6 cellular contexts compared by ENCODE assay signal in genomic region chr19:40392894-40393517, GRCh38. TPM values are rescaled to one million over a fixed set of nuclear protein-coding genes. Genes with fewer than 3 reads are reported as not detected.
DNase-seq lines count a peak whose midpoint lies in the region; ATAC-seq, FAIRE-seq and TF ChIP-seq lines count a peak whose summit lies in the region.
"Had no signal": no experiment of that assay in that cellular context is flagged by ENCODE, and none has a peak within 500 bp of the region (broad histone marks: within the 10 kb centered on the region; RNA-seq: fewer than 3 reads in every experiment).

No MANE protein-coding gene starts in this region.

- ATAC-seq in stimulated activated effector memory CD8-positive, alpha-beta T cell treated with anti-CD3 and anti-CD28 coated beads, Interleukin-12 subunit alpha, Interleukin-12 subunit beta, amount 100 ng/mL, for 72 hours: peak; percentile 29
- ATAC-seq: natural killer cell had no signal

- DNase-seq in HT1080 (ENCODE audit: low read depth) (peak; percentile 20), bronchial epithelial cell (ENCODE audit: low read depth) (peak; percentile 57), NCI-H187 treated with DMSO at 0.1 percent for 48 hours (lab: John Stamatoyannopoulos, UW) (no peak), osteocyte (ENCODE audit: extremely low spot score, unreplicated experiment) (no peak)
- DNase-seq in stimulated activated effector memory CD8-positive, alpha-beta T cell treated with anti-CD3 and anti-CD28 coated beads, Interleukin-12 subunit alpha, Interleukin-12 subunit beta, amount 100 ng/mL, for 72 hours (ENCODE audit: low spot score in 2 of 2): no peak
- DNase-seq: natural killer cell had no signal

- no peaks in the 10 kb centered on the region for H3K27me3 Mint-ChIP-seq in osteocyte (ENCODE audit: unreplicated experiment)

- H3K4me3 Mint-ChIP-seq in stimulated activated effector memory CD8-positive, alpha-beta T cell treated with anti-CD3 and anti-CD28 coated beads, Interleukin-12 subunit alpha, Interleukin-12 subunit beta, amount 100 ng/mL, for 72 hours: no peak overlapping the region
- no peak overlapping the region for H3K4me3 Mint-ChIP-seq in osteocyte (ENCODE audit: unreplicated experiment)
- H3K4me3 Mint-ChIP-seq: natural killer cell had no signal

- H3K36me3 ChIP-seq in bronchial epithelial cell (ENCODE audit: control insufficient read depth, insufficient read depth, low read length): no peaks in the 10 kb centered on the region

- no peak overlapping the region for H3K4me3 ChIP-seq in bronchial epithelial cell (ENCODE audit: low read depth, low read length)

- H3K4me1 Mint-ChIP-seq in stimulated activated effector memory CD8-positive, alpha-beta T cell treated with anti-CD3 and anti-CD28 coated beads, Interleukin-12 subunit alpha, Interleukin-12 subunit beta, amount 100 ng/mL, for 72 hours: no peaks in the 10 kb centered on the region
- no peaks in the 10 kb centered on the region for H3K4me1 Mint-ChIP-seq in osteocyte (ENCODE audit: unreplicated experiment)
- H3K4me1 Mint-ChIP-seq: natural killer cell had no signal

- H3K27ac Mint-ChIP-seq in stimulated activated effector memory CD8-positive, alpha-beta T cell treated with anti-CD3 and anti-CD28 coated beads, Interleukin-12 subunit alpha, Interleukin-12 subunit beta, amount 100 ng/mL, for 72 hours: peak overlapping the region; percentile 4
- no peak overlapping the region for H3K27ac Mint-ChIP-seq in osteocyte (ENCODE audit: unreplicated experiment)

- FAIRE-seq in bronchial epithelial cell (lab: Jason Lieb, UNC): no peak

- H3K36me3 Mint-ChIP-seq in stimulated activated effector memory CD8-positive, alpha-beta T cell treated with anti-CD3 and anti-CD28 coated beads, Interleukin-12 subunit alpha, Interleukin-12 subunit beta, amount 100 ng/mL, for 72 hours: no peaks in the 10 kb centered on the region
- H3K36me3 Mint-ChIP-seq in osteocyte (ENCODE audit: unreplicated experiment): peaks cover 5% of the 10 kb centered on the region
- H3K36me3 Mint-ChIP-seq: natural killer cell had no signal

- H3K27me3 ChIP-seq in bronchial epithelial cell (ENCODE audit: control insufficient read depth, insufficient read depth, low read length): peaks cover 1% of the 10 kb centered on the region

- H3K9me3 Mint-ChIP-seq in stimulated activated effector memory CD8-positive, alpha-beta T cell treated with anti-CD3 and anti-CD28 coated beads, Interleukin-12 subunit alpha, Interleukin-12 subunit beta, amount 100 ng/mL, for 72 hours: no peaks in the 10 kb centered on the region
- H3K9me3 Mint-ChIP-seq in osteocyte (ENCODE audit: unreplicated experiment): no peaks in the 10 kb centered on the region
- H3K9me3 Mint-ChIP-seq: natural killer cell had no signal

- peak; percentile 87 for TF ChIP-seq CTCF in bronchial epithelial cell (IDR thresholded peaks at IDR 0.05; ENCODE audit: insufficient read depth, low read length, severe bottlenecking)
- TF ChIP-seq CTCF in osteocyte (IDR thresholded peaks at IDR 0.05): no peak

RNA-seq across cellular contexts. Expression of gene HIPK4, which starts 3.0 kb away (rescaled TPM):
- total RNA-seq in HT1080 (2014; rRNA removed; shearing (Covaris generic)): not detected in 2 replicates
- polyA plus RNA-seq in HT1080 (2015; cell fraction: cytosol; rRNA removed): not detected in 2 replicates
- not detected in 2 replicates for polyA plus RNA-seq in HT1080 (2015; cell fraction: nucleus; rRNA removed)
- total RNA-seq in bronchial epithelial cell (0.26 TPM in 1 of 2 replicates, not detected in the other), osteocyte (0.21 and 0.29 TPM in 2 replicates)

RNA-seq across cellular contexts. Expression of gene PRX, which starts 20.2 kb away (rescaled TPM):
- total RNA-seq in HT1080 (2014; rRNA removed; shearing (Covaris generic)): not detected in 2 replicates
- not detected in 2 replicates for polyA plus RNA-seq in HT1080 (2015; cell fraction: cytosol; rRNA removed)
- not detected in 2 replicates for polyA plus RNA-seq in HT1080 (2015; cell fraction: nucleus; rRNA removed)
- 1.4 and 1.8 TPM in 2 replicates for total RNA-seq in bronchial epithelial cell
- 5.0 and 5.7 TPM in 2 replicates for total RNA-seq in osteocyte

RNA-seq across cellular contexts. Expression of gene SERTAD1, which starts 32.8 kb away (rescaled TPM):
- 9.9 and 13.6 TPM in 2 replicates for total RNA-seq in HT1080 (2014; rRNA removed; shearing (Covaris generic))
- polyA plus RNA-seq in HT1080 (2015; cell fraction: cytosol; rRNA removed): 10.2 and 12.1 TPM in 2 replicates
- 6.2 and 7.7 TPM in 2 replicates for polyA plus RNA-seq in HT1080 (2015; cell fraction: nucleus; rRNA removed)
- total RNA-seq in bronchial epithelial cell: 35.7 and 41.6 TPM in 2 replicates
- 13.3 and 13.8 TPM in 2 replicates for total RNA-seq in osteocyte

RNA-seq across cellular contexts. Expression of gene PLD3, which starts 44.5 kb away (rescaled TPM):
- total RNA-seq in HT1080 (2014; rRNA removed; shearing (Covaris generic)): 83.6 and 104 TPM in 2 replicates
- 125 and 137 TPM in 2 replicates for polyA plus RNA-seq in HT1080 (2015; cell fraction: cytosol; rRNA removed)
- polyA plus RNA-seq in HT1080 (2015; cell fraction: nucleus; rRNA removed): 111 and 157 TPM in 2 replicates
- total RNA-seq in bronchial epithelial cell (162 and 199 TPM in 2 replicates), osteocyte (499 and 511 TPM in 2 replicates)

RNA-seq across cellular contexts. Expression of gene C19orf47, which starts 44.8 kb away (rescaled TPM):
- 21.3 and 24.3 TPM in 2 replicates for total RNA-seq in HT1080 (2014; rRNA removed; shearing (Covaris generic))
- polyA plus RNA-seq in HT1080 (2015; cell fraction: cytosol; rRNA removed): 14.8 and 16.0 TPM in 2 replicates
- 8.5 and 12.8 TPM in 2 replicates for polyA plus RNA-seq in HT1080 (2015; cell fraction: nucleus; rRNA removed)
- total RNA-seq in bronchial epithelial cell (3.7 and 4.7 TPM in 2 replicates), osteocyte (13.1 and 16.6 TPM in 2 replicates)

Comparison
In these comparisons a context has a peak if more than half of its experiments do, and no peak if none do; other contexts are left out.
1. DNase-seq: peak in HT1080 (single experiment) and bronchial epithelial cell (single experiment); none in stimulated activated effector memory CD8-positive, alpha-beta T cell treated with anti-CD3 and anti-CD28 coated beads, Interleukin-12 subunit alpha, Interleukin-12 subunit beta, amount 100 ng/mL, for 72 hours (0 of 2), NCI-H187 treated with DMSO at 0.1 percent for 48 hours (single experiment) and osteocyte (single experiment).